ENCODE assay signal across 14 cellular contexts in the genomic region with DNA sequence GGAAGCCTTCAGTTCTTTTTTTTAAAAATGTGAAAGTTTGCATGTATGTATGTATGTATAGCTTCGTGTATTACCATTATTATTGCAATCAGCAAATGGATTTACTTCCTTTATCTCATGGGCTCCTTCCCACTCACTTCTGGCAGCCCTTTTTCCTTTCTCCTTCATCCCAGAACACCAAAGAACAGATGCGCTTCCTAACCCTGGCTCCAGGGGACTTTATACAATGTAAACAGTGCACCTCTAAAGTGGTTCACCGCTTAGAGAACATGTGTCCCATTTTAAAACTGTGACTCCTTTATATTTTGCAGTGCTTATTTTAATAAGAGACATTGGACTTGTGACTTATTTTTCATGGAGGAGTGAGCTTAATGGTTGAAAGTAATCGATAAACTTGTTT. TPM values are rescaled to one million over a fixed set of nuclear protein-coding genes. Genes with fewer than 3 reads are reported as not detected.
"Had no signal": no experiment of that assay in that cellular context is flagged by ENCODE, and none has a peak within 500 bp of the region (broad histone marks: within the 10 kb centered on the region; RNA-seq: fewer than 3 reads in every experiment).

No MANE protein-coding gene starts in this region.

RNA-seq across cellular contexts. Expression of a gene that starts 13.2 kb away (rescaled TPM):
- total RNA-seq: activated B cell treated with CpG ODN at 0.5 μM for 24 hours; activated CD4-positive, alpha-beta memory T cell treated with anti-CD3 and anti-CD28 coated beads for 36 hours; activated CD4-positive, alpha-beta memory T cell treated with anti-CD3 and anti-CD28 coated beads, Interleukin-2, amount 10 ng/mL, durations not matched to agents 7 days and 5 days; activated CD4-positive, alpha-beta T cell treated with anti-CD3 and anti-CD28 coated beads for 36 hours; activated CD4-positive, alpha-beta T cell treated with anti-CD3 and anti-CD28 coated beads, Interleukin-2, amount 10 ng/mL, durations not matched to agents 24 days and 14 days; activated CD4-positive, alpha-beta T cell treated with anti-CD3 and anti-CD28 coated beads, Interleukin-2, amount 10 ng/mL, durations not matched to agents 7 days and 5 days; activated CD8-positive, alpha-beta memory T cell treated with anti-CD3 and anti-CD28 coated beads for 36 hours; activated CD8-positive, alpha-beta memory T cell treated with anti-CD3 and anti-CD28 coated beads, Interleukin-2, amount 10 ng/mL, durations not matched to agents 7 days and 5 days; activated CD8-positive, alpha-beta T cell treated with anti-CD3 and anti-CD28 coated beads for 36 hours; activated CD8-positive, alpha-beta T cell treated with anti-CD3 and anti-CD28 coated beads, Interleukin-2, amount 10 ng/mL, durations not matched to agents 7 days and 5 days; T-helper 1 cell treated with Interleukin-12 subunit alpha and Interleukin-12 subunit beta and Interleukin-4 antibody, amounts not matched to agents 30 ng/mL and 1 ng/mL, for 36 hours; T-helper 2 cell treated with Interferon-gamma antibody and Interleukin-4, amounts not matched to agents 100 ng/mL and 5 ng/mL, for 36 hours had no signal

RNA-seq across cellular contexts. Expression of a gene that starts 40.6 kb away (rescaled TPM):
- total RNA-seq: activated B cell treated with CpG ODN at 0.5 μM for 24 hours; activated CD4-positive, alpha-beta memory T cell treated with anti-CD3 and anti-CD28 coated beads for 36 hours; activated CD4-positive, alpha-beta memory T cell treated with anti-CD3 and anti-CD28 coated beads, Interleukin-2, amount 10 ng/mL, durations not matched to agents 7 days and 5 days; activated CD4-positive, alpha-beta T cell treated with anti-CD3 and anti-CD28 coated beads for 36 hours; activated CD4-positive, alpha-beta T cell treated with anti-CD3 and anti-CD28 coated beads, Interleukin-2, amount 10 ng/mL, durations not matched to agents 24 days and 14 days; T-helper 17 cell; T-helper 2 cell treated with Interferon-gamma antibody and Interleukin-4, amounts not matched to agents 100 ng/mL and 5 ng/mL, for 36 hours; WTC11 had no signal
